1 cellular context compared by ENCODE assay signal in genomic region chr1:67896826-67897225, GRCh38.
TF ChIP-seq lines count a peak whose summit lies in the region.

No MANE protein-coding gene starts in this region.

TF ChIP-seq in IMR-90, 13 proteins besides CTCF, POLR2A, EP300 and RAD21:
- TF ChIP-seq CHD1 (IDR thresholded peaks at IDR 0.05; ENCODE audit: low read depth, low read length) (no peak), RFX5 (IDR thresholded peaks at IDR 0.05; ENCODE audit: low read depth, low read length) (no peak), NFE2L2 (IDR thresholded peaks at IDR 0.05; ENCODE audit: low read depth, low read length) (no peak), SMC3 (IDR thresholded peaks at IDR 0.05; ENCODE audit: low read depth, low read length) (no peak), USF2 (IDR thresholded peaks at IDR 0.05; ENCODE audit: low read depth, low read length) (no peak), RCOR1 (IDR thresholded peaks at IDR 0.05; ENCODE audit: insufficient replicate concordance, low read length) (no peak), FOS (IDR thresholded peaks at IDR 0.05; ENCODE audit: low read depth, low read length) (no peak), CEBPB (IDR thresholded peaks at IDR 0.05; ENCODE audit: low read depth, low read length) (no peak), MAFK (IDR thresholded peaks at IDR 0.05; ENCODE audit: low read depth, low read length) (no peak), MAZ (IDR thresholded peaks at IDR 0.05; ENCODE audit: borderline replicate concordance, low read depth, low read length) (no peak)
- TF ChIP-seq, protein P1, sequence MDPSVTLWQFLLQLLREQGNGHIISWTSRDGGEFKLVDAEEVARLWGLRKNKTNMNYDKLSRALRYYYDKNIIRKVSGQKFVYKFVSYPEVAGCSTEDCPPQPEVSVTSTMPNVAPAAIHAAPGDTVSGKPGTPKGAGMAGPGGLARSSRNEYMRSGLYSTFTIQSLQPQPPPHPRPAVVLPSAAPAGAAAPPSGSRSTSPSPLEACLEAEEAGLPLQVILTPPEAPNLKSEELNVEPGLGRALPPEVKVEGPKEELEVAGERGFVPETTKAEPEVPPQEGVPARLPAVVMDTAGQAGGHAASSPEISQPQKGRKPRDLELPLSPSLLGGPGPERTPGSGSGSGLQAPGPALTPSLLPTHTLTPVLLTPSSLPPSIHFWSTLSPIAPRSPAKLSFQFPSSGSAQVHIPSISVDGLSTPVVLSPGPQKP (IDR thresholded peaks at IDR 0.05; ENCODE audit: borderline replicate concordance, low read depth, low read length): no peak
TF ChIP-seq in IMR-90: peak in this region for 0.
